11 cellular contexts compared by ENCODE assay signal in the genomic region with DNA sequence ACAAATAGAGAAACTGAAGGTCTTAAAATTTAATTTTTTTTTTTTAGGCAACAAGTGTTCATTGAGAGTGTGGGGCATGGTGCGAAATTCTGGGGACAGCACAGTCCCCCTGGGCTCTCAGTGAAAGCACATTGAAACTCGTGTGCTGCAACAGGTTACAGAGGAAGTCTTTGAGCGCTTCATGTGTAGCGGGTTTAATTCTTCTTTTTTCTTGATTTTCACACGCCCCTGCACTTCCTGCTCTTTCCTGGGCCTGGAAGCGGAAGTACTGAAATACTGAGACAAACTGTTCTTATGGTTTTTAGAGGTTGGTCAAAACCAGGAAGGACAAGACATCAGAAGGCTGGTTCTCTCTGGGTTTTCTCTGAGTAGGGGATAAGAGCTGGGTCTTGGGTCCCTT.
DNase-seq lines count a peak whose midpoint lies in the region; ATAC-seq and TF ChIP-seq lines count a peak whose summit lies in the region.
"Had no signal": no experiment of that assay in that cellular context is flagged by ENCODE, and none has a peak within 500 bp of the region (broad histone marks: within the 10 kb centered on the region; RNA-seq: fewer than 3 reads in every experiment).

No MANE protein-coding gene starts in this region.

- H3K36me3 ChIP-seq in DOHH2 (ENCODE audit: control insufficient read depth, low read length) (peaks cover 19% of the 10 kb centered on the region), KOPT-K1 (ENCODE audit: insufficient read depth, low read length) (no peaks in the 10 kb centered on the region)

- POLR2A ChIA-PET in GM10248 (lab: Yijun Ruan, JAX): interaction anchor here (0.6 kb wide), 1 partner anchor 48 kb away, joined by 3 read pairs; no protein-coding TSS in a partner anchor

- H3K27ac Mint-ChIP-seq in activated T-helper 17 cell treated with anti-CD3 and anti-CD28 coated beads, Interleukin-2, amount 50 U/mL, for 72 hours: peak overlapping the region; percentile 36
- H3K27ac Mint-ChIP-seq in naive B cell: peak overlapping the region; percentile 31 to 92 (median 80)
- H3K27ac Mint-ChIP-seq: brain had no signal

- H3K27ac ChIP-seq in DOHH2 (ENCODE audit: low read depth, low read length) (peak overlapping the region; percentile 85), KOPT-K1 (ENCODE audit: low read depth, low read length, poor library complexity, severe bottlenecking) (peak overlapping the region; percentile 96)

- TF ChIP-seq CTCF in DOHH2 (IDR thresholded peaks at IDR 0.05; ENCODE audit: low read depth, low read length, poor library complexity, severe bottlenecking) (no peak), GM10248 (IDR thresholded peaks at IDR 0.05; ENCODE audit: control extremely low read depth, extremely low read depth, low read depth, missing control alignments) (no peak)

- H3K27me3 Mint-ChIP-seq in activated T-helper 17 cell treated with anti-CD3 and anti-CD28 coated beads, Interleukin-2, amount 50 U/mL, for 72 hours: no peaks in the 10 kb centered on the region
- H3K27me3 Mint-ChIP-seq in naive B cell: no peaks in the 10 kb centered on the region
- H3K27me3 Mint-ChIP-seq: brain had no signal

- H4K20me1 ChIP-seq in DOHH2 (ENCODE audit: control insufficient read depth, insufficient read depth, low read depth, low read length): no peaks in the 10 kb centered on the region

- no peaks in the 10 kb centered on the region for H3K9me3 Mint-ChIP-seq in activated T-helper 17 cell treated with anti-CD3 and anti-CD28 coated beads, Interleukin-2, amount 50 U/mL, for 72 hours
- peaks cover 0 to 5% (median 0%) of the 10 kb centered on the region in 7 donors for H3K9me3 Mint-ChIP-seq in naive B cell

- no peaks in the 10 kb centered on the region for H3K9me2 ChIP-seq in DOHH2 (replicated peaks; ENCODE audit: control insufficient read depth, low read length)

- no peaks in the 10 kb centered on the region for H3K36me3 Mint-ChIP-seq in activated T-helper 17 cell treated with anti-CD3 and anti-CD28 coated beads, Interleukin-2, amount 50 U/mL, for 72 hours (ENCODE audit: low read depth)
- H3K36me3 Mint-ChIP-seq in naive B cell: no peaks in the 10 kb centered on the region
- H3K36me3 Mint-ChIP-seq: brain had no signal

- peak overlapping the region; percentile 94 for H3K4me2 ChIP-seq in DOHH2 (ENCODE audit: low read length)

- H3K27me3 ChIP-seq in DOHH2 (ENCODE audit: control insufficient read depth, low read length): no peaks in the 10 kb centered on the region

- H3K4me1 ChIP-seq in DOHH2 (ENCODE audit: control insufficient read depth, low read length): peaks cover 100% of the 10 kb centered on the region

- H3K4me3 ChIP-seq in DOHH2 (ENCODE audit: low read length): peak overlapping the region; percentile 50

- DNase-seq in naive B cell (peak; percentile 71), GM10248 (ENCODE audit: extremely low spot score) (no peak), COLO829 (ENCODE audit: low spot score) (no peak)
- DNase-seq: NCI-H1694, posterior cingulate gyrus had no signal

- H3K4me3 Mint-ChIP-seq in activated T-helper 17 cell treated with anti-CD3 and anti-CD28 coated beads, Interleukin-2, amount 50 U/mL, for 72 hours: peak overlapping the region; percentile 38
- peak overlapping the region; percentile 3 to 85 (median 47) for H3K4me3 Mint-ChIP-seq in naive B cell
- H3K4me3 Mint-ChIP-seq: brain had no signal

- H3K4me1 Mint-ChIP-seq in activated T-helper 17 cell treated with anti-CD3 and anti-CD28 coated beads, Interleukin-2, amount 50 U/mL, for 72 hours: peaks cover 44% of the 10 kb centered on the region
- H3K4me1 Mint-ChIP-seq in naive B cell: peaks cover 83 to 88% (median 84%) of the 10 kb centered on the region in 3 donors

- CTCF ChIA-PET in GM10248 (lab: Yijun Ruan, JAX): interaction anchor here (1.0 to 3.0 kb wide), 6 partner anchors 9 to 323 kb away, joined by 3 to 19 read pairs (median 3); no protein-coding TSS in a partner anchor

- no peaks in the 10 kb centered on the region for H3K79me2 ChIP-seq in DOHH2 (ENCODE audit: control insufficient read depth, low read length)

- ATAC-seq in activated T-helper 17 cell treated with anti-CD3 and anti-CD28 coated beads, Interleukin-2, amount 50 U/mL, for 72 hours (replicated peaks): no peak
- peak; percentile 92 to 93 for ATAC-seq in naive B cell (ENCODE audit: low read depth in 2 of 2)
- no peak for ATAC-seq in GM21423 (IDR thresholded peaks at IDR 0.05; ENCODE audit: unreplicated experiment)
- no peak for ATAC-seq in HG03025 (IDR thresholded peaks at IDR 0.05; ENCODE audit: low FRiP score, unreplicated experiment)

- peaks cover 32% of the 10 kb centered on the region for H3F3A ChIP-seq in DOHH2 (ENCODE audit: control insufficient read depth, insufficient read depth)

- H3K9me3 ChIP-seq in DOHH2 (ENCODE audit: control insufficient read depth, insufficient read depth, low read length) (no peaks in the 10 kb centered on the region), KOPT-K1 (ENCODE audit: insufficient read depth, low read length, poor library complexity, severe bottlenecking) (no peaks in the 10 kb centered on the region)

Comparison
In these comparisons a context has a peak if more than half of its experiments do, and no peak if none do; other contexts are left out.
1. ATAC-seq: peak in naive B cell (2 of 2); none in activated T-helper 17 cell treated with anti-CD3 and anti-CD28 coated beads, Interleukin-2, amount 50 U/mL, for 72 hours (single experiment), GM21423 (single experiment) and HG03025 (single experiment).